16 cellular contexts compared by ENCODE assay signal in the genomic region with DNA sequence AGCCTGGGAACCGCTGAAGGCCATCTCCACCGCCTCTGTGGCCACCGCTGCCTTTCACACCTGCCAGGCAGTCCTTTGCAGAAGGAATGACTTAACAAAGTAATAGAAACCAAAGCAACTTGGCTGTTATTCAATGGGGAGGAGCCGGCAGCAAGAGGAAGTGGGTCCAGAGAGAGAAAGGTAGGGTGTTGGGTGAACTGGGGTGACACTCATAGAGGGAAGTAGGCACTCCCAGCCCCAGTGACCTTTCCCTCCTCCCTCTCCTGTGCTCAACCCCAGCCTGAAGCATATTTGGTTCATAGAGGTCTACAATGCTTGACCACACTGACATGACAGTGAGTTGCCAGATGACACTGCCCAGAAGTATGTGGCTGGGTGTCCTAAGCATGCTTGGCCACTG. TPM values are rescaled to one million over a fixed set of nuclear protein-coding genes. Genes with fewer than 3 reads are reported as not detected.
DNase-seq lines count a peak whose midpoint lies in the region; ATAC-seq and TF ChIP-seq lines count a peak whose summit lies in the region.
"Not testable (repeated sequence)": the region's sequence is repeated elsewhere in the genome, so short reads cannot be mapped to it uniquely, and the experiment has no call there.
"Had no signal": no experiment of that assay in that cellular context is flagged by ENCODE, and none has a peak within 500 bp of the region (broad histone marks: within the 10 kb centered on the region; RNA-seq: fewer than 3 reads in every experiment).

A gene (minus strand): TSS at position 93 of the 400 bp plus-strand sequence. CDS start 69 bp downstream, at position 24.

- not testable (repeated sequence) for H3K27me3 Mint-ChIP-seq in activated CD8-positive, alpha-beta T cell treated with anti-CD3 and anti-CD28 coated beads, Interleukin-2, amount 10 ng/mL, durations not matched to agents 7 days and 5 days (ENCODE audit: low read depth); stimulated activated naive CD8-positive, alpha-beta T cell treated with anti-CD3 and anti-CD28 coated beads, Interleukin-15, amount 100 ng/mL, for 72 hours

- not testable (repeated sequence) for TF ChIP-seq CTCF in left lung (IDR thresholded peaks at IDR 0.05)

- not testable (repeated sequence) for H3K36me3 ChIP-seq in left lung

- not testable (repeated sequence) for H3K4me1 Mint-ChIP-seq in activated CD8-positive, alpha-beta T cell treated with anti-CD3 and anti-CD28 coated beads, Interleukin-2, amount 10 ng/mL, durations not matched to agents 7 days and 5 days (ENCODE audit: low read depth); stimulated activated naive CD8-positive, alpha-beta T cell treated with anti-CD3 and anti-CD28 coated beads, Interleukin-15, amount 100 ng/mL, for 72 hours

- peak; percentile 91 for ATAC-seq in GM18511 (IDR thresholded peaks at IDR 0.05; ENCODE audit: unreplicated experiment)
- peak; percentile 95 for ATAC-seq in GM19438 (IDR thresholded peaks at IDR 0.05; ENCODE audit: low read depth, unreplicated experiment)
- ATAC-seq in HG02571 (IDR thresholded peaks at IDR 0.05; ENCODE audit: unreplicated experiment): peak; percentile 59
- peak; percentile 71 for ATAC-seq in HG03060 (IDR thresholded peaks at IDR 0.05; ENCODE audit: low read depth, unreplicated experiment)
- ATAC-seq in HG03521 (IDR thresholded peaks at IDR 0.05; ENCODE audit: unreplicated experiment): peak; percentile 81
- ATAC-seq in activated CD8-positive, alpha-beta T cell treated with anti-CD3 and anti-CD28 coated beads, Interleukin-2, amount 10 ng/mL, durations not matched to agents 7 days and 5 days: peak; percentile 67
- ATAC-seq in left lung: peak; percentile 65
- peak; percentile 68 for ATAC-seq in stimulated activated naive CD8-positive, alpha-beta T cell treated with anti-CD3 and anti-CD28 coated beads, Interleukin-15, amount 100 ng/mL, for 72 hours

- CTCF ChIA-PET in activated CD8-positive, alpha-beta T cell treated with anti-CD3 and anti-CD28 coated beads, Interleukin-2, amount 10 ng/mL, durations not matched to agents 7 days and 5 days (lab: Charles Lee): not testable (repeated sequence)

- intact Hi-C loops in left lung (cut with DNase I): not testable (repeated sequence)

- POLR2A ChIA-PET in activated CD8-positive, alpha-beta T cell treated with anti-CD3 and anti-CD28 coated beads, Interleukin-2, amount 10 ng/mL, durations not matched to agents 7 days and 5 days (lab: Charles Lee): not testable (repeated sequence)

- H3K9me3 Mint-ChIP-seq in activated CD8-positive, alpha-beta T cell treated with anti-CD3 and anti-CD28 coated beads, Interleukin-2, amount 10 ng/mL, durations not matched to agents 7 days and 5 days (ENCODE audit: insufficient read depth); stimulated activated naive CD8-positive, alpha-beta T cell treated with anti-CD3 and anti-CD28 coated beads, Interleukin-15, amount 100 ng/mL, for 72 hours: not testable (repeated sequence)

- not testable (repeated sequence) for H3K36me3 Mint-ChIP-seq in activated CD8-positive, alpha-beta T cell treated with anti-CD3 and anti-CD28 coated beads, Interleukin-2, amount 10 ng/mL, durations not matched to agents 7 days and 5 days (ENCODE audit: low read depth)

- H3K9me3 ChIP-seq in left lung: not testable (repeated sequence)

- not testable (repeated sequence) for H3K27ac ChIP-seq in left lung

- H3K4me3 ChIP-seq in left lung: not testable (repeated sequence)

- H3K27ac Mint-ChIP-seq in activated CD8-positive, alpha-beta T cell treated with anti-CD3 and anti-CD28 coated beads, Interleukin-2, amount 10 ng/mL, durations not matched to agents 7 days and 5 days: peak within 1 kb of the TSS; percentile 64
- peak within 1 kb of the TSS; percentile 42 to 89 for H3K27ac Mint-ChIP-seq in stimulated activated naive CD8-positive, alpha-beta T cell treated with anti-CD3 and anti-CD28 coated beads, Interleukin-15, amount 100 ng/mL, for 72 hours

- not testable (repeated sequence) for H3K27me3 ChIP-seq in left lung

- H3K4me3 Mint-ChIP-seq in activated CD8-positive, alpha-beta T cell treated with anti-CD3 and anti-CD28 coated beads, Interleukin-2, amount 10 ng/mL, durations not matched to agents 7 days and 5 days: not testable (repeated sequence)
- peak within 1 kb of the TSS in 1 of 2 donors; percentile 31 for H3K4me3 Mint-ChIP-seq in stimulated activated naive CD8-positive, alpha-beta T cell treated with anti-CD3 and anti-CD28 coated beads, Interleukin-15, amount 100 ng/mL, for 72 hours

- not testable (repeated sequence) for H3K4me1 ChIP-seq in left lung

- not testable (repeated sequence) for DNase-seq in activated CD8-positive, alpha-beta T cell treated with anti-CD3 and anti-CD28 coated beads, Interleukin-2, amount 10 ng/mL, durations not matched to agents 7 days and 5 days; left lung; stimulated activated naive CD8-positive, alpha-beta T cell treated with anti-CD3 and anti-CD28 coated beads, Interleukin-15, amount 100 ng/mL, for 72 hours

RNA-seq across cellular contexts. Expression of the gene that starts here (rescaled TPM):
- total RNA-seq in activated CD8-positive, alpha-beta T cell treated with anti-CD3 and anti-CD28 coated beads, Interleukin-2, amount 10 ng/mL, durations not matched to agents 7 days and 5 days: under 1 TPM; 0.45 to 0.47 TPM
- under 1 TPM; 0.20 to 0.94 TPM for total RNA-seq in left lung
- total RNA-seq: cerebellum, fibroblast of villous mesenchyme, mesothelial cell of epicardium, OCI-LY7, osteoblast, sigmoid colon, SJCRH30, suprapubic skin had no signal

Comparison
In these comparisons a context has a peak if more than half of its experiments do, and no peak if none do; other contexts are left out.
1. Peak in ATAC-seq in activated CD8-positive, alpha-beta T cell treated with anti-CD3 and anti-CD28 coated beads, Interleukin-2, amount 10 ng/mL, durations not matched to agents 7 days and 5 days; RNA of the gene not detected or under 1 TPM.
2. Peak in ATAC-seq in left lung; RNA of the gene not detected or under 1 TPM.